ENCODE assay signal across 1 cellular context in genomic region chr6:142802124-142802523, GRCh38.
A peak's percentile ranks its signal among the peaks of the same experiment; 100 is the strongest.
TF ChIP-seq lines count a peak whose summit lies in the region.

No MANE protein-coding gene starts in this region.

TF ChIP-seq in SK-N-SH, 30 proteins besides CTCF, POLR2A, EP300 and RAD21 (continued from another document):
- TF ChIP-seq TEAD4 (IDR thresholded peaks at IDR 0.05; ENCODE audit: borderline replicate concordance, insufficient read depth) = peak; percentile 64
- TF ChIP-seq RXRA (IDR thresholded peaks at IDR 0.05; ENCODE audit: borderline replicate concordance, low read depth) = peak; percentile 64; the same call in 1 of the 2 replicates
- no peak for TF ChIP-seq RCOR1 (IDR thresholded peaks at IDR 0.05; ENCODE audit: low read length)
- no peak for TF ChIP-seq RFX5 (IDR thresholded peaks at IDR 0.05; ENCODE audit: low read length)
- TF ChIP-seq YY1 (IDR thresholded peaks at IDR 0.05; ENCODE audit: low read depth) = peak; percentile 56; the same call in 1 of the 2 replicates
- TF ChIP-seq PBX3 (IDR thresholded peaks at IDR 0.05) = peak; percentile 68
- TF ChIP-seq CHD2 (IDR thresholded peaks at IDR 0.05; ENCODE audit: low read length, partially characterized antibody) = no peak
